Comparison of ENCODE assay signal across 8 cellular contexts in genomic region chr2:88739985-88740600, GRCh38. TPM values are rescaled to one million over a fixed set of nuclear protein-coding genes. Genes with fewer than 3 reads are reported as not detected.
DNase-seq lines count a peak whose midpoint lies in the region; ATAC-seq and TF ChIP-seq lines count a peak whose summit lies in the region.

No MANE protein-coding gene starts in this region.

- 49% methylated on average over 7 of the region's 7 CpGs for WGBS in prostate gland
- 43 to 47% methylated on average over 7 of the region's 7 CpGs for WGBS in aorta, 2 donors

- H3K27ac ChIP-seq in KMS-11: peak overlapping the region; percentile 30
- H3K27ac ChIP-seq in prostate gland: no peak overlapping the region
- no peak overlapping the region for H3K27ac ChIP-seq in aorta (ENCODE audit: low read depth in 1 of 2, low read length in 2 of 2)

- TF ChIP-seq CTCF in KMS-11 (conservative IDR thresholded peaks at IDR 0.05; ENCODE audit: low read depth, low read length) (peak; percentile 98), prostate gland (IDR thresholded peaks at IDR 0.05) (peak; percentile 72 to 82 (median 76))

- H3K4me1 ChIP-seq in KMS-11 (ENCODE audit: low read depth, poor library complexity, severe bottlenecking) (peaks cover 56% of the 10 kb centered on the region), prostate gland (replicated peaks) (no peaks in the 10 kb centered on the region), aorta (ENCODE audit: control insufficient read depth in 1 of 2, insufficient read depth in 2 of 2, low read length in 2 of 2) (no peaks in the 10 kb centered on the region)

- peaks cover 15% of the 10 kb centered on the region; the same call in 1 of the 2 replicates for H3K79me2 ChIP-seq in KMS-11 (ENCODE audit: insufficient read depth, low read depth)

- H3K9me3 ChIP-seq in prostate gland (no peaks in the 10 kb centered on the region), aorta (ENCODE audit: control insufficient read depth, low read length) (no peaks in the 10 kb centered on the region)

- DNase-seq in EL: peak; percentile 62
- peak; percentile 17 for DNase-seq in SHP77 treated with DMSO at 0.1 percent for 48 hours (lab: John Stamatoyannopoulos, UW)
- peak; percentile 9 to 65 (median 60) for DNase-seq in activated naive CD4-positive, alpha-beta T cell (lab: John Stamatoyannopoulos, UW)
- peak; percentile 66 for DNase-seq in glomerular visceral epithelial cell (ENCODE audit: extremely low spot score)
- peak; percentile 34 for DNase-seq in prostate gland (ENCODE audit: low spot score)
- DNase-seq in aorta: peak; percentile 60 to 83

- no peaks in the 10 kb centered on the region for H3K27me3 ChIP-seq in KMS-11 (ENCODE audit: insufficient read depth, low read depth)
- H3K27me3 ChIP-seq in prostate gland (replicated peaks; ENCODE audit: insufficient read depth): no peaks in the 10 kb centered on the region
- no peaks in the 10 kb centered on the region for H3K27me3 ChIP-seq in aorta (ENCODE audit: control insufficient read depth in 1 of 2, insufficient read depth in 2 of 2, low read length in 1 of 2)

- H3K4me3 ChIP-seq in KMS-11 (IDR thresholded peaks at IDR 0.05; ENCODE audit: insufficient read depth, low read depth, low read length) (no peak overlapping the region), prostate gland (no peak overlapping the region), aorta (ENCODE audit: low read length in 2 of 2) (no peak overlapping the region)

- H3K9ac ChIP-seq in KMS-11: no peak overlapping the region

- no peak overlapping the region for H2AFZ ChIP-seq in KMS-11 (ENCODE audit: low read depth)

- H4K20me1 ChIP-seq in KMS-11 (ENCODE audit: insufficient read depth): no peaks in the 10 kb centered on the region

- TF ChIP-seq POLR2A in prostate gland (IDR thresholded peaks at IDR 0.05): no peak

- peak overlapping the region; percentile 34 for H3K4me2 ChIP-seq in KMS-11

- intact Hi-C loops in prostate gland (cut with DNase I) (no loop called here), aorta (cut with DNase I) (no loop called here)

- peak; percentile 92 for ATAC-seq in GM21619 (IDR thresholded peaks at IDR 0.05; ENCODE audit: unreplicated experiment)
- ATAC-seq in aorta (ENCODE audit: low FRiP score): peak; percentile 87

- H3K36me3 ChIP-seq in KMS-11 (ENCODE audit: insufficient read depth) (peaks cover 2% of the 10 kb centered on the region; the same call in 1 of the 2 replicates), prostate gland (no peaks in the 10 kb centered on the region), aorta (ENCODE audit: control insufficient read depth in 1 of 2, insufficient read depth in 2 of 2, low read length in 1 of 2) (peaks cover 0 to 6% of the 10 kb centered on the region in 2 donors)

RNA-seq across cellular contexts. Expression of gene RPIA, which starts 48.6 kb away (rescaled TPM):
- 10 to 100 TPM in 1 of 2 donors, 1 to 10 TPM in 1; 8.2 to 12.2 TPM for total RNA-seq in prostate gland
- total RNA-seq in aorta: 10 to 100 TPM in 1 of 2 donors, 1 to 10 TPM in 1; 9.8 to 10.3 TPM
- 1 to 10 TPM; 7.3 to 7.8 TPM for polyA plus RNA-seq in aorta

Comparison
In these comparisons a context has a peak if more than half of its experiments do, and no peak if none do; other contexts are left out.
1. DNase-seq: peak in every context shown above with its lines; median percentile 72 in aorta; 66 in glomerular visceral epithelial cell; 62 in EL; 60 in activated naive CD4-positive, alpha-beta T cell; 34 in prostate gland; 17 in SHP77 treated with DMSO at 0.1 percent for 48 hours.